Comparison of ENCODE assay signal across 4 cellular contexts in genomic region chr1:152080494-152080893, GRCh38. TPM values are rescaled to one million over a fixed set of nuclear protein-coding genes. Genes with fewer than 3 reads are reported as not detected.
"Had no signal": no experiment of that assay in that cellular context is flagged by ENCODE, and none has a peak within 500 bp of the region (broad histone marks: within the 10 kb centered on the region; RNA-seq: fewer than 3 reads in every experiment).

No MANE protein-coding gene starts in this region.

RNA-seq across cellular contexts. Expression of gene TCHHL1, which starts 8.4 kb away (rescaled TPM):
- total RNA-seq: LHCN-M2, M059J, MCF 10A, NCI-H460 had no signal

RNA-seq across cellular contexts. Expression of gene TCHH, which starts 34.8 kb away (rescaled TPM):
- total RNA-seq: M059J had no signal
